Comparison of ENCODE assay signal across 25 cellular contexts in genomic region chr5:160259341-160259740, GRCh38. TPM values are rescaled to one million over a fixed set of nuclear protein-coding genes. Genes with fewer than 3 reads are reported as not detected.
"Had no signal": no experiment of that assay in that cellular context is flagged by ENCODE, and none has a peak within 500 bp of the region (broad histone marks: within the 10 kb centered on the region; RNA-seq: fewer than 3 reads in every experiment).

No MANE protein-coding gene starts in this region.

- H3K27me3 ChIP-seq: adrenal gland, SJCRH30 had no signal

- H3K27me3 Mint-ChIP-seq: activated CD8-positive, alpha-beta T cell treated with anti-CD3 and anti-CD28 coated beads for 36 hours; activated naive CD8-positive, alpha-beta T cell treated with anti-CD3 and anti-CD28 coated beads, Interleukin-2, amount 10 ng/mL, durations not matched to agents 7 days and 5 days had no signal

- H3K4me3 Mint-ChIP-seq: activated CD8-positive, alpha-beta T cell treated with anti-CD3 and anti-CD28 coated beads for 36 hours; activated naive CD8-positive, alpha-beta T cell treated with anti-CD3 and anti-CD28 coated beads, Interleukin-2, amount 10 ng/mL, durations not matched to agents 7 days and 5 days had no signal

- H3K27ac ChIP-seq: adrenal gland, SJCRH30 had no signal

- H3K36me3 Mint-ChIP-seq: activated naive CD8-positive, alpha-beta T cell treated with anti-CD3 and anti-CD28 coated beads, Interleukin-2, amount 10 ng/mL, durations not matched to agents 7 days and 5 days had no signal

- DNase-seq: activated CD4-positive, alpha-beta T cell treated with anti-CD3 and anti-CD28 coated beads for 4 hours; activated CD8-positive, alpha-beta memory T cell treated with anti-CD3 and anti-CD28 coated beads, Interleukin-2, amount 50 U/mL, for 4 hours; activated CD8-positive, alpha-beta T cell treated with anti-CD3 and anti-CD28 coated beads for 36 hours; activated naive CD4-positive, alpha-beta T cell treated with anti-CD3 and anti-CD28 coated beads, Interleukin-2, amount 50 U/mL, for 16 hours; activated naive CD8-positive, alpha-beta T cell treated with anti-CD3 and anti-CD28 coated beads, Interleukin-2, amount 10 ng/mL, durations not matched to agents 7 days and 5 days; adrenal gland; anterior cingulate cortex; Kasumi-1; KBM-7; NCI-H1048; NCI-H1930; NCI-H2107; NCI-H2171 treated with DMSO at 0.1 percent for 48 hours; NCI-H226; NCI-H526 treated with DMSO at 0.1 percent for 48 hours; NCI-H82; OCI-M1; RPMI8226; SJCRH30; SK-N-SH; T-helper 1 cell had no signal

- ATAC-seq: activated CD4-positive, CD25-positive, alpha-beta regulatory T cell treated with anti-CD3 and anti-CD28 coated beads, Interleukin-2, amount 50 U/mL, for 24 hours; activated CD8-positive, alpha-beta T cell treated with anti-CD3 and anti-CD28 coated beads for 36 hours; Panc1; Right ventricle myocardium inferior had no signal

- H3K9me3 Mint-ChIP-seq: activated CD8-positive, alpha-beta T cell treated with anti-CD3 and anti-CD28 coated beads for 36 hours; activated naive CD8-positive, alpha-beta T cell treated with anti-CD3 and anti-CD28 coated beads, Interleukin-2, amount 10 ng/mL, durations not matched to agents 7 days and 5 days had no signal

- H3K27ac Mint-ChIP-seq: activated CD8-positive, alpha-beta T cell treated with anti-CD3 and anti-CD28 coated beads for 36 hours; activated naive CD8-positive, alpha-beta T cell treated with anti-CD3 and anti-CD28 coated beads, Interleukin-2, amount 10 ng/mL, durations not matched to agents 7 days and 5 days had no signal

- H3K9ac ChIP-seq: SK-N-SH had no signal

- H3K4me1 Mint-ChIP-seq: activated naive CD8-positive, alpha-beta T cell treated with anti-CD3 and anti-CD28 coated beads, Interleukin-2, amount 10 ng/mL, durations not matched to agents 7 days and 5 days had no signal

- H3K4me3 ChIP-seq: adrenal gland, SJCRH30 had no signal

- H3K9me3 ChIP-seq: adrenal gland, SJCRH30, SK-N-SH had no signal

RNA-seq across cellular contexts. Expression of gene FABP6, which starts 30.0 kb away (rescaled TPM):
- total RNA-seq: activated CD8-positive, alpha-beta T cell treated with anti-CD3 and anti-CD28 coated beads for 36 hours; activated naive CD8-positive, alpha-beta T cell treated with anti-CD3 and anti-CD28 coated beads, Interleukin-2, amount 10 ng/mL, durations not matched to agents 7 days and 5 days; T-helper 2 cell treated with Interferon-gamma antibody and Interleukin-4, amounts not matched to agents 100 ng/mL and 5 ng/mL, for 36 hours had no signal

RNA-seq across cellular contexts. Expression of gene CCNJL, which starts 53.0 kb away (rescaled TPM):
- total RNA-seq: activated CD8-positive, alpha-beta T cell treated with anti-CD3 and anti-CD28 coated beads for 36 hours; T-helper 2 cell treated with Interferon-gamma antibody and Interleukin-4, amounts not matched to agents 100 ng/mL and 5 ng/mL, for 36 hours had no signal
